19 cellular contexts compared by ENCODE assay signal in the genomic region with DNA sequence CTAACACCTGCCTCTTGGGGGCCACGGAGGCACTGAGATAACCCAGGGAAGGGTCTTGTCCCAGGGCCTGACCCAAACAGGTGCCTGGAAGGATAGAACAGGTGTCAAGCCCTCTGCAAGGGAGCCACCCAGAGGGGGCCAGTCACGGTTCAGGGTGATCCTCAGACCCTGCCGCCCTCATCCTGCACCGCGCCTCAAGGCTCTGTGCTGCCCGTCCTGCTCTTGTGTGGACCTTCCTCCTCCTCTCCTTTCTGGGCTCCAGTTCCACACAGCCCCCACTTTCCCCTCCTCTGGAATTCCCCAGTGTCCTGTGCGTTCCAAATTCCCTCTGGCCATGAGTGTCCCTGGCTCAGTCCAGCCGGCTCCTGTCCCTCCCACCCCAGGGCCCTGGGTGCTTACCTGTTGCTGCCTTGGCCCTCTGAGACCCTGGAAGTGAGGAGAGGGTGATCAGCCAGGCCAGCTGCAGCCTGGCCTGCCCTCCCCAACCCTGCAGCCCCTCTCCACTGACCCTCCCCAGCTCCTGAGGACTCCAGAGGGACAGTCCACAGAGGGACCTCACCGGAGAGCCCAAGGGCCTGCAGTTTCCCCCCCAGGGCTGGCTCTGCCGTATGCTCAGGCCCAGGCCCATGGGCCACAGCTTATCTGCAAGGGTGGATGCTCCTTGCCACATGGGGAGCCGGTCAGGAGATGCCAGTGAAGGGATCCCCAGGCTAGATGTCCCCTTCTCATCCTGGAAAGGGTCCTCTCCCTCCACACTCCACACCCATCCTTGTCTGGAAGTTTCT. TPM values are rescaled to one million over a fixed set of nuclear protein-coding genes. Genes with fewer than 3 reads are reported as not detected.
DNase-seq lines count a peak whose midpoint lies in the region; ATAC-seq, FAIRE-seq and TF ChIP-seq lines count a peak whose summit lies in the region.
"Had no signal": no experiment of that assay in that cellular context is flagged by ENCODE, and none has a peak within 500 bp of the region (broad histone marks: within the 10 kb centered on the region; RNA-seq: fewer than 3 reads in every experiment).

No MANE protein-coding gene starts in this region.

- H3K4me1 ChIP-seq in CD8-positive, alpha-beta memory T cell (ENCODE audit: insufficient read depth, low read length): no peaks in the 10 kb centered on the region
- H3K4me1 ChIP-seq in kidney (ENCODE audit: control insufficient read depth in 1 of 2, insufficient read depth in 1 of 2, low read depth in 1 of 2, low read length in 2 of 2): peaks cover 0 to 2% of the 10 kb centered on the region in 2 donors
- H3K4me1 ChIP-seq in thyroid gland: peaks cover 4 to 24% of the 10 kb centered on the region in 2 donors
- peaks cover 19% of the 10 kb centered on the region for H3K4me1 ChIP-seq in testis

- no peak overlapping the region for H3K4me3 ChIP-seq in CD8-positive, alpha-beta memory T cell (ENCODE audit: low read length)
- no peak overlapping the region for H3K4me3 ChIP-seq in kidney (ENCODE audit: low read length in 2 of 2)
- H3K4me3 ChIP-seq in thyroid gland (replicated peaks in 1 of 3): no peak overlapping the region
- no peak overlapping the region for H3K4me3 ChIP-seq in testis
- H3K4me3 ChIP-seq: GM12878, SJCRH30, tibial nerve had no signal

- H3K9me3 Mint-ChIP-seq in T-helper 2 cell treated with Interferon-gamma antibody and Interleukin-4, amounts not matched to agents 5 μg/mL and 100 μg/mL, for 36 hours: no peaks in the 10 kb centered on the region
- H3K9me3 Mint-ChIP-seq in CD8-positive, alpha-beta memory T cell: no peaks in the 10 kb centered on the region
- no peaks in the 10 kb centered on the region for H3K9me3 Mint-ChIP-seq in WTC11

- H3K4me1 Mint-ChIP-seq in T-helper 2 cell treated with Interferon-gamma antibody and Interleukin-4, amounts not matched to agents 5 μg/mL and 100 μg/mL, for 36 hours (ENCODE audit: low read depth): peaks cover 8% of the 10 kb centered on the region
- peaks cover 0 to 6% (median 4%) of the 10 kb centered on the region in 3 donors for H3K4me1 Mint-ChIP-seq in CD8-positive, alpha-beta memory T cell
- H3K4me1 Mint-ChIP-seq in WTC11: peaks cover 6% of the 10 kb centered on the region; the same call in 1 of the 2 replicates

- H3K27ac ChIP-seq in CD8-positive, alpha-beta memory T cell (ENCODE audit: low read depth, low read length): no peak overlapping the region
- H3K27ac ChIP-seq in kidney (ENCODE audit: low read depth in 2 of 2, low read length in 2 of 2) (no peak overlapping the region), thyroid gland (no peak overlapping the region), testis (no peak overlapping the region)
- H3K27ac ChIP-seq: C4-2B, lower lobe of right lung, SJCRH30, tibial nerve had no signal

- intact Hi-C loops in kidney (cut with DNase I) (no loop called here), thyroid gland (cut with DNase I) (loop anchor here (5.0 kb wide), 1 partner anchor 34 kb away; a partner anchor contains a TSS), testis (cut with DNase I; ENCODE audit: low total_unique reads) (no loop called here)

- no peak for TF ChIP-seq CTCF in WTC11 (IDR thresholded peaks at IDR 0.05)
- TF ChIP-seq CTCF in kidney (IDR thresholded peaks at IDR 0.05; ENCODE audit: borderline replicate concordance, extremely low read depth, insufficient read depth): no peak
- TF ChIP-seq CTCF in thyroid gland (IDR thresholded peaks at IDR 0.05): no peak
- TF ChIP-seq CTCF in testis (IDR thresholded peaks at IDR 0.05): no peak

- no peaks in the 10 kb centered on the region for H3K27me3 ChIP-seq in CD8-positive, alpha-beta memory T cell (ENCODE audit: insufficient read depth, low read length, poor library complexity, severe bottlenecking)
- H3K27me3 ChIP-seq in thyroid gland (no peaks in the 10 kb centered on the region), testis (no peaks in the 10 kb centered on the region)
- H3K27me3 ChIP-seq: SJCRH30 had no signal

- H3K36me3 ChIP-seq in CD8-positive, alpha-beta memory T cell (ENCODE audit: insufficient read depth, low read length): no peaks in the 10 kb centered on the region
- H3K36me3 ChIP-seq in kidney (ENCODE audit: control insufficient read depth in 1 of 2, insufficient read depth in 2 of 2, low read length in 2 of 2) (no peaks in the 10 kb centered on the region), thyroid gland (no peaks in the 10 kb centered on the region), testis (ENCODE audit: low read depth, missing control alignments) (no peaks in the 10 kb centered on the region)
- H3K36me3 ChIP-seq: lower lobe of right lung, SJCRH30, tibial nerve had no signal

- H3K36me3 Mint-ChIP-seq in T-helper 2 cell treated with Interferon-gamma antibody and Interleukin-4, amounts not matched to agents 5 μg/mL and 100 μg/mL, for 36 hours (ENCODE audit: low read depth): no peaks in the 10 kb centered on the region
- no peaks in the 10 kb centered on the region for H3K36me3 Mint-ChIP-seq in CD8-positive, alpha-beta memory T cell
- no peaks in the 10 kb centered on the region for H3K36me3 Mint-ChIP-seq in WTC11

- TF ChIP-seq POLR2A in thyroid gland (IDR thresholded peaks at IDR 0.05) (no peak), testis (IDR thresholded peaks at IDR 0.05) (no peak)

- H3K27ac Mint-ChIP-seq in T-helper 2 cell treated with Interferon-gamma antibody and Interleukin-4, amounts not matched to agents 5 μg/mL and 100 μg/mL, for 36 hours: no peak overlapping the region
- H3K27ac Mint-ChIP-seq in CD8-positive, alpha-beta memory T cell: peak overlapping the region in 1 of 8 donors; percentile 57
- H3K27ac Mint-ChIP-seq in WTC11: no peak overlapping the region

- H3K27me3 Mint-ChIP-seq in T-helper 2 cell treated with Interferon-gamma antibody and Interleukin-4, amounts not matched to agents 5 μg/mL and 100 μg/mL, for 36 hours (ENCODE audit: low read depth): peaks cover 7% of the 10 kb centered on the region
- no peaks in the 10 kb centered on the region for H3K27me3 Mint-ChIP-seq in CD8-positive, alpha-beta memory T cell
- H3K27me3 Mint-ChIP-seq in WTC11 (ENCODE audit: low read depth): no peaks in the 10 kb centered on the region

- DNase-seq in T-helper 2 cell treated with Interferon-gamma antibody and Interleukin-4, amounts not matched to agents 5 μg/mL and 100 μg/mL, for 36 hours (ENCODE audit: low spot score): no peak
- DNase-seq in T-helper 2 cell: no peak
- no peak for DNase-seq in CD8-positive, alpha-beta memory T cell
- DNase-seq in WTC11 (ENCODE audit: low spot score): no peak
- peak; percentile 65 for DNase-seq in kidney
- DNase-seq in thyroid gland: no peak
- no peak for DNase-seq in testis
- DNase-seq: GF-D8, NCI-H1436 treated with DMSO at 0.1 percent for 48 hours, NCI-H2171 treated with DMSO at 0.1 percent for 48 hours, SJCRH30 had no signal

- ATAC-seq in WTC11: no peak
- ATAC-seq in GM21390 (IDR thresholded peaks at IDR 0.05; ENCODE audit: unreplicated experiment): no peak

- H3K9ac ChIP-seq in kidney (ENCODE audit: low read length in 2 of 2): no peak overlapping the region

- H3K4me3 Mint-ChIP-seq in T-helper 2 cell treated with Interferon-gamma antibody and Interleukin-4, amounts not matched to agents 5 μg/mL and 100 μg/mL, for 36 hours: peak overlapping the region; percentile 43
- H3K4me3 Mint-ChIP-seq in CD8-positive, alpha-beta memory T cell: peak overlapping the region in 4 of 7 donors; percentile 15 to 66 (median 38)
- peak overlapping the region; percentile 35; the same call in 1 of the 2 replicates for H3K4me3 Mint-ChIP-seq in WTC11

- H3K9me3 ChIP-seq in CD8-positive, alpha-beta memory T cell (ENCODE audit: low read length): no peaks in the 10 kb centered on the region
- H3K9me3 ChIP-seq in kidney (ENCODE audit: control insufficient read depth in 1 of 2, low read length in 2 of 2) (no peaks in the 10 kb centered on the region), thyroid gland (no peaks in the 10 kb centered on the region), testis (no peaks in the 10 kb centered on the region)
- H3K9me3 ChIP-seq: lower lobe of right lung, SJCRH30, tibial nerve had no signal

- 69 to 70% methylated on average over 10 of the region's 11 CpGs for WGBS in thyroid gland, 2 donors
- WGBS in testis, 2 donors: 67 to 75% methylated on average over 7 to 11 of the region's 11 CpGs

- no peak for FAIRE-seq in kidney (lab: Jason Lieb, UNC)
- FAIRE-seq: GM12878, GM19239, H1, HepG2 had no signal

- POLR2A ChIA-PET in CD8-positive, alpha-beta memory T cell (lab: Charles Lee): no interaction called here
- POLR2A ChIA-PET in WTC11 (lab: Charles Lee): no interaction called here

- CTCF ChIA-PET in CD8-positive, alpha-beta memory T cell (lab: Charles Lee): no interaction called here
- CTCF ChIA-PET in WTC11 (lab: Charles Lee): interaction anchor here (0.6 to 1.4 kb wide), 2 partner anchors 54 to 201 kb away, joined by 3 read pairs; no protein-coding TSS in a partner anchor

RNA-seq across cellular contexts. Expression of a gene that starts 3.7 kb away (rescaled TPM):
- total RNA-seq in CD8-positive, alpha-beta memory T cell: 1 to 10 TPM; 1.3 to 1.6 TPM
- polyA plus RNA-seq in CD8-positive, alpha-beta memory T cell: not detected
- total RNA-seq in WTC11 (2021): 5.1 to 5.4 TPM (median 5.1 TPM) in 3 replicates
- total RNA-seq in kidney: 2.1 TPM
- polyA plus RNA-seq in kidney (ENCODE audit: insufficient read depth, low read depth, low replicate concordance): 0.41 TPM
- total RNA-seq in thyroid gland: 1 to 10 TPM in 3 of 4 donors, not detected in 1; 1.1 to 1.5 (median 1.1) TPM
- 1 to 10 TPM; 6.4 to 6.7 TPM for total RNA-seq in testis
- polyA plus RNA-seq in testis (ENCODE audit: insufficient read depth, low read depth, low replicate concordance): 4.3 TPM

RNA-seq across cellular contexts. Expression of a gene that starts 34.0 kb away (rescaled TPM):
- total RNA-seq in CD8-positive, alpha-beta memory T cell: 10 to 100 TPM; 49.7 to 50.5 TPM
- 21.2 TPM for polyA plus RNA-seq in CD8-positive, alpha-beta memory T cell
- total RNA-seq in WTC11 (2021) (24.8 to 27.8 TPM (median 27.2 TPM) in 3 replicates), kidney (19.9 TPM), thyroid gland (10 to 100 TPM in 3 of 4 donors, 1 to 10 TPM in 1; 8.6 to 23.3 (median 15.1) TPM), testis (10 to 100 TPM; 63.9 to 72.2 TPM)
- polyA plus RNA-seq in kidney (ENCODE audit: insufficient read depth, low read depth, low replicate concordance) (12.8 TPM), testis (ENCODE audit: insufficient read depth, low read depth, low replicate concordance) (33.3 TPM)

RNA-seq across cellular contexts. Expression of a gene that starts 36.1 kb away (rescaled TPM):
- total RNA-seq in CD8-positive, alpha-beta memory T cell: 100 to 1,000 TPM; 517 to 529 TPM
- polyA plus RNA-seq in CD8-positive, alpha-beta memory T cell: 130 TPM
- total RNA-seq in WTC11 (2021): 769 to 823 TPM (median 815 TPM) in 3 replicates
- 621 TPM for total RNA-seq in kidney
- 386 TPM for polyA plus RNA-seq in kidney (ENCODE audit: insufficient read depth, low read depth, low replicate concordance)
- 100 to 1,000 TPM; 262 to 378 (median 312) TPM for total RNA-seq in thyroid gland
- 100 to 1,000 TPM; 446 to 738 TPM for total RNA-seq in testis
- polyA plus RNA-seq in testis (ENCODE audit: insufficient read depth, low read depth, low replicate concordance): 526 TPM
